ENCODE assay signal across 1 cellular context in genomic region chr2:216445489-216445888, GRCh38.
TF ChIP-seq lines count a peak whose summit lies in the region.

No MANE protein-coding gene starts in this region.

TF ChIP-seq in SK-N-SH treated with all-trans-retinoic acid at 6 μM for 48 hours, 23 proteins besides CTCF, POLR2A, EP300 and RAD21 (continued from another document):
- TF ChIP-seq POU6F1 (CRISPR knock-in tag; IDR thresholded peaks at IDR 0.05; ENCODE audit: borderline replicate concordance, low read depth): no peak
- no peak for TF ChIP-seq ZFP30 (CRISPR knock-in tag; IDR thresholded peaks at IDR 0.05)
- no peak for TF ChIP-seq BACH2 (CRISPR knock-in tag; IDR thresholded peaks at IDR 0.05; ENCODE audit: borderline replicate concordance)
